Comparison of ENCODE assay signal across 8 cellular contexts in the genomic region with DNA sequence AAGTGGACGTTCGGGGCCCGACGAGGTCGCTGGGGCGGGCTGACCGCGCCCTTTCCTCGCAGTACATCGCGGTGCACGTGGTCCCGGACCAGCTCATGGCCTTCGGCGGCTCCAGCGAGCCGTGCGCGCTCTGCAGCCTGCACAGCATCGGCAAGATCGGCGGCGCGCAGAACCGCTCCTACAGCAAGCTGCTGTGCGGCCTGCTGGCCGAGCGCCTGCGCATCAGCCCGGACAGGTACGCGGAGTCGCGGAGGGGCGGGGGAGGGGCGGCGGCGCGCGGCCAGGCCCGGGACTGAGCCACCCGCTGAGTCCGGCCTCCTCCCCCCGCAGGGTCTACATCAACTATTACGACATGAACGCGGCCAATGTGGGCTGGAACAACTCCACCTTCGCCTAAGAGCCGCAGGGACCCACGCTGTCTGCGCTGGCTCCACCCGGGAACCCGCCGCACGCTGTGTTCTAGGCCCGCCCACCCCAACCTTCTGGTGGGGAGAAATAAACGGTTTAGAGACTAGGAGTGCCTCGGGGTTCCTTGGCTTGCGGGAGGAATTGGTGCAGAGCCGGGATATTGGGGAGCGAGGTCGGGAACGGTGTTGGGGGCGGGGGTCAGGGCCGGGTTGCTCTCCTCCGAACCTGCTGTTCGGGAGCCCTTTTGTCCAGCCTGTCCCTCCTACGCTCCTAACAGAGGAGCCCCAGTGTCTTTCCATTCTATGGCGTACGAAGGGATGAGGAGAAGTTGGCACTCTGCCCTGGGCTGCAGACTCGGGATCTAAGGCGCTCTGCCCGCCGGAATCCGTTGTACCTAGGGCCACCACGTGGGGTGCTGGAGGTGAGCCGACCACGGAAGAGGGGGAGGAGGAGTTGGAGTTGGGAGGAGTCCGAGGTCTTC. TPM values are rescaled to one million over a fixed set of nuclear protein-coding genes. Genes with fewer than 3 reads are reported as not detected.
DNase-seq lines count a peak whose midpoint lies in the region; ATAC-seq and TF ChIP-seq lines count a peak whose summit lies in the region.

No MANE protein-coding gene starts in this region.

- ATAC-seq in HG03139 (IDR thresholded peaks at IDR 0.05; ENCODE audit: unreplicated experiment) = peak; percentile 19

- intact Hi-C loops in dorsolateral prefrontal cortex (cut with DNase I) = loop anchor here (1.0 to 5.0 kb wide), 3 partner anchors 18 to 38 kb away; a partner anchor contains a TSS
- intact Hi-C loops in lower leg skin (cut with DNase I; ENCODE audit: low total_unique reads) = no loop called here

- peak overlapping the region; percentile 59 to 92 (median 82) for H3K4me3 ChIP-seq in dorsolateral prefrontal cortex
- H3K4me3 ChIP-seq in lower leg skin (ENCODE audit: low read depth, poor library complexity, severe bottlenecking) = peak overlapping the region; percentile 73

- DNase-seq in NCI-H2081 (lab: John Stamatoyannopoulos, UW) = peak; percentile 48 to 69
- DNase-seq in NCI-H2081 treated with DMSO at 0.1 percent for 48 hours (lab: John Stamatoyannopoulos, UW) = no peak
- DNase-seq in NCI-H524 treated with DMSO at 0.1 percent for 48 hours (lab: John Stamatoyannopoulos, UW) = peak; percentile 19
- DNase-seq in activated CD4-positive, alpha-beta T cell treated with anti-CD3 and anti-CD28 coated beads, Interleukin-2, amount 50 U/mL, for 24 hours (ENCODE audit: low read depth in 1 of 2, low spot score in 1 of 2) = peak; percentile 46 to 63
- peak; percentile 41 to 85 (median 69) for DNase-seq in dorsolateral prefrontal cortex
- peak; percentile 55 to 93 for DNase-seq in lower leg skin (ENCODE audit: low spot score in 2 of 2)
- DNase-seq in stimulated activated CD4-positive, alpha-beta T cell treated with anti-CD3 and anti-CD28 coated beads, TNF-alpha, amount 100 ng/mL, for 1 hour (ENCODE audit: low read depth in 3 of 3, low spot score in 1 of 3) = peak in 2 of 3 donors; percentile 31 to 55

- no peak for TF ChIP-seq POLR2A in lower leg skin (IDR thresholded peaks at IDR 0.05)

- TF ChIP-seq CTCF in dorsolateral prefrontal cortex (IDR thresholded peaks at IDR 0.05 in 54 of 56, conservative IDR thresholded peaks at IDR 0.05 in 2 of 56; ENCODE audit: low read depth in 1 of 56, partially characterized antibody in 56 of 56) = no peak
- TF ChIP-seq CTCF in lower leg skin (IDR thresholded peaks at IDR 0.05) = no peak

- WGBS in lower leg skin, 2 donors = 4 to 7% methylated on average over 33 to 42 of the region's 79 CpGs

- H3K27me3 ChIP-seq in dorsolateral prefrontal cortex = no peaks in the 10 kb centered on the region

- peak overlapping the region; percentile 74 to 99 (median 97) for H3K27ac ChIP-seq in dorsolateral prefrontal cortex

RNA-seq across cellular contexts. Expression of a gene that starts 0.8 kb away (rescaled TPM):
- total RNA-seq in dorsolateral prefrontal cortex (100 to 1,000 TPM; 175 to 552 (median 413) TPM), lower leg skin (100 to 1,000 TPM; 156 to 362 (median 318) TPM)

RNA-seq across cellular contexts. Expression of a gene that starts 37.3 kb away (rescaled TPM):
- total RNA-seq in dorsolateral prefrontal cortex = 10 to 100 TPM; 25.3 to 69.8 (median 42.4) TPM
- 10 to 100 TPM in 1 of 4 donors, 1 to 10 TPM in 3; 5.0 to 11.1 (median 8.6) TPM for total RNA-seq in lower leg skin

RNA-seq across cellular contexts. Expression of a gene that starts 56.1 kb away (rescaled TPM):
- total RNA-seq in dorsolateral prefrontal cortex (10 to 100 TPM in 1 of 120 experiments, 1 to 10 TPM in 108, under 1 TPM in 11; 0.56 to 10.6 (median 2.5) TPM), lower leg skin (under 1 TPM; 0.21 to 0.49 (median 0.33) TPM)
